Comparison of ENCODE assay signal across 8 cellular contexts in the genomic region with DNA sequence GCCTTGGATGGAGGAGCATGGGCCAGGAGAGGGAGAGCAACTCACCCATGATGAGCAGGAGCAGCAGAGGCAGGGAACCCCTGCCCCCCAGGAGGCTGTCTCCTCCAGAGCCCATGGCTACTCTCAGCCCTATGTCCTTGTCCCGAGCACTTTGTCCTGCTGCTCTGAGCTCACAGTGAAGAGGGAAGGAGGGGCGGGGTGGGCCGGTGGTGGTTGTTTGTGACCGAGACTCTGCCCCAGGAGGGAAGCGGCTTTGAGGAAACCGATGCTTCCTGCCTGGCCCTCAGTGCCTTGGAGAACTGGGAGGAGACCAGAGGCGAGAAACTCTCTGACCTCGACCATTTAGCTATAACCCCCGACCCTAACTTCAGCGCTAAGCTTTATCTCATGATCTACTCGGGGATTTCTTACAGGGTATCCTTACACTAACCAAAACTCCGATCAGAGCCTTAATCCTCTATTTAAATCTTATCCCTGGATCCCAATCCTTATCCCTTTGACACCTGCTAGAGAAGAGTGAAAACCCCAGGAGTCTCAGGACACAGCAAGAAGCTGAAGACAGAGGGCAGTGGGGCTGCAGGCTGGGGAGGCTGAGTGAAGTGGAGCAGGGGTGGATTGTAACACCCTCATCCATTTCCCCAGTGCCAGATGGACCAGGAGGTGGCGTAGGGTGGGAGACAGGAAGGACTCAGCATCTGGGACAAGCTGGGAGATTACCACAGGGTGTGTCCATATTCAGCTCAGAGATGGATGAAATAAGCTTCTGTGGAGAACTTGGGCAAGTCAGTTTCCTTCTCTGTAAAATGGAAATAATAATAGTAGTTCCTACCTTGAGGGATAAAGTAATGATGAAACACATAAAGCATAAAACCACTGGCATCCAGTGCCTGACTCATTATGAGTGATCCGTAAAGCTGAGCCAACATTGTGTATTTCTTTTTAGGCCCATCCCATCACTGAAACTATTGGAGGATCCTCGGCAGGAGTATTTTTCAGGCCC. TPM values are rescaled to one million over a fixed set of nuclear protein-coding genes. Genes with fewer than 3 reads are reported as not detected.
DNase-seq lines count a peak whose midpoint lies in the region; ATAC-seq and TF ChIP-seq lines count a peak whose summit lies in the region.

A gene (minus strand): TSS at position 185 of the 1,000 bp plus-strand sequence. CDS start 70 bp downstream, at position 115.

- H3K9me3 ChIP-seq in WERI-Rb-1 (ENCODE audit: severe bottlenecking): no peaks in the 10 kb centered on the region

- ATAC-seq in Right ventricle myocardium inferior (peak; percentile 40), HG02642 (IDR thresholded peaks at IDR 0.05; ENCODE audit: poor library complexity, unreplicated experiment) (no peak), HG03571 (IDR thresholded peaks at IDR 0.05; ENCODE audit: unreplicated experiment) (no peak)

- H3K36me3 ChIP-seq in WERI-Rb-1: no peaks in the 10 kb centered on the region

- peaks cover 9% of the 10 kb centered on the region for H3K27me3 ChIP-seq in WERI-Rb-1 (ENCODE audit: insufficient read depth, low read depth, severe bottlenecking)

- DNase-seq in EH (ENCODE audit: low read depth) (peak; percentile 92), WERI-Rb-1 (peak; percentile 96), Right ventricle myocardium inferior (ENCODE audit: missing footprints) (no peak), retinal pigment epithelial cell (ENCODE audit: low read depth) (peak; percentile 54), superior temporal gyrus (ENCODE audit: extremely low spot score) (no peak), COLO668 (lab: John Stamatoyannopoulos, UW; ENCODE audit: unreplicated experiment) (no peak)

- H3K27ac ChIP-seq in WERI-Rb-1: no peak within 1 kb of the TSS

- peak; percentile 48; the same call in 1 of the 2 replicates for TF ChIP-seq CTCF in WERI-Rb-1 (IDR thresholded peaks at IDR 0.05; ENCODE audit: low read depth, low read length)
- TF ChIP-seq CTCF in retinal pigment epithelial cell (conservative IDR thresholded peaks at IDR 0.05; ENCODE audit: low read depth, low read length): no peak

- H3K4me3 ChIP-seq in WERI-Rb-1 (ENCODE audit: low read depth, low read length) (no peak within 1 kb of the TSS), retinal pigment epithelial cell (ENCODE audit: low read length) (no peak within 1 kb of the TSS)

- intact Hi-C loops in Right ventricle myocardium inferior (cut with DNase I): loop anchor here (1.0 to 2.0 kb wide), 2 partner anchors 21 to 23 kb away; no protein-coding TSS in a partner anchor

RNA-seq across cellular contexts. Expression of the gene that starts here (rescaled TPM):
- 27.6 TPM for total RNA-seq in Right ventricle myocardium inferior

Comparison
In these comparisons a context has a peak if more than half of its experiments do, and no peak if none do; other contexts are left out.
1. DNase-seq: peak in EH (single experiment), WERI-Rb-1 (single experiment) and retinal pigment epithelial cell (single experiment); none in Right ventricle myocardium inferior (single experiment), superior temporal gyrus (single experiment) and COLO668 (single experiment).